21 cellular contexts compared by ENCODE assay signal in the genomic region with DNA sequence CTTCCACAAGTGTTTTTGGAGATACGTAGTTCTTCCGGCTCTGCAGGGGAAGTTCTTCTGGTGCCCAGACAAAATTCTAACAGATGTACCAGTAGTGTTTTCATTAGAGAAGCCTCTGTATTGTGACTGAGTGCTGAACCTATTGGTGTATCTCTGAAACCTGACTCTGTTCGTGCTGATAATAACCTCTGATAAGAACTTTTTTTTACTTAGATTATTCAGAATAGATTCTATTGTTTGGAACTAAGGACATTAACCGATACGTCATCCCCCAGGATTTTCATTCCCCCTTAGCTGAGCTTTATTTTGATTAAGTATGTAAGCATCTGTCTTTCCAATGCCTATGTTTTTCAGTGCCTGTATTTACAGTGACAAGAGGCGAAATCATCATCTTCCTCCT.
"Had no signal": no experiment of that assay in that cellular context is flagged by ENCODE, and none has a peak within 500 bp of the region (broad histone marks: within the 10 kb centered on the region; RNA-seq: fewer than 3 reads in every experiment).

No MANE protein-coding gene starts in this region.

- H3K4me3 Mint-ChIP-seq: naive thymus-derived CD4-positive, alpha-beta T cell had no signal

- H3K27ac Mint-ChIP-seq: naive thymus-derived CD4-positive, alpha-beta T cell had no signal

- H3K4me3 ChIP-seq: coronary artery, dorsolateral prefrontal cortex, esophagus muscularis mucosa, gastrocnemius medialis, heart right ventricle, left lung, lower lobe of right lung had no signal

- FAIRE-seq: colon, endothelial cell of umbilical vein, islet of Langerhans had no signal

- H3K4me1 Mint-ChIP-seq: naive thymus-derived CD4-positive, alpha-beta T cell had no signal

- H3K4me1 ChIP-seq: foreskin keratinocyte, gastrocnemius medialis, heart right ventricle, left lung, lower lobe of right lung had no signal

- H3K27me3 ChIP-seq: dorsolateral prefrontal cortex, esophagus muscularis mucosa, foreskin keratinocyte, gastrocnemius medialis, heart right ventricle, left lung had no signal

- H3K27ac ChIP-seq: coronary artery, dorsolateral prefrontal cortex, esophagus muscularis mucosa, foreskin keratinocyte, gastrocnemius medialis, heart right ventricle, left lung, lower lobe of right lung had no signal

- H3K36me3 ChIP-seq: esophagus muscularis mucosa, gastrocnemius medialis, heart right ventricle, left lung, lower lobe of right lung had no signal

- H3K36me3 Mint-ChIP-seq: naive thymus-derived CD4-positive, alpha-beta T cell had no signal

- H3K27me3 Mint-ChIP-seq: naive thymus-derived CD4-positive, alpha-beta T cell had no signal

- ATAC-seq: foreskin keratinocyte; gastrocnemius medialis; heart right ventricle; left cardiac atrium; left lung; left ventricle myocardium superior; lower lobe of right lung; naive thymus-derived CD4-positive, alpha-beta T cell had no signal

- DNase-seq: dermis blood vessel endothelial cell; dorsolateral prefrontal cortex; effector CD4-positive, alpha-beta T cell; effector memory CD4-positive, alpha-beta T cell; foreskin keratinocyte; glutamatergic neuron; hippocampal formation; mesenchymal stem cell; midbrain; naive thymus-derived CD4-positive, alpha-beta T cell had no signal

- H3K9me3 ChIP-seq: esophagus muscularis mucosa, gastrocnemius medialis, heart right ventricle, left lung, lower lobe of right lung had no signal
